30 cellular contexts compared by ENCODE assay signal in genomic region chrX:76957485-76957884, GRCh38.
"Had no signal": no experiment of that assay in that cellular context is flagged by ENCODE, and none has a peak within 500 bp of the region (broad histone marks: within the 10 kb centered on the region; RNA-seq: fewer than 3 reads in every experiment).

No MANE protein-coding gene starts in this region.

- H3K4me1 ChIP-seq: adrenal gland, ascending aorta, body of pancreas, breast epithelium had no signal

- DNase-seq: activated effector memory CD4-positive, alpha-beta T cell treated with anti-CD3 and anti-CD28 coated beads, Interleukin-2, amount 50 U/mL, for 16 hours; activated effector memory CD4-positive, alpha-beta T cell treated with Interleukin-2 at 50 U/mL for 16 hours; activated gamma-delta T cell; activated gamma-delta T cell treated with Interleukin-2 at 50 U/mL for 16 hours; activated naive CD4-positive, alpha-beta T cell; activated naive CD4-positive, alpha-beta T cell treated with anti-CD3 and anti-CD28 coated beads for 36 hours; activated naive CD4-positive, alpha-beta T cell treated with anti-CD3 and anti-CD28 coated beads, Interleukin-2, amount 10 ng/mL, durations not matched to agents 7 days and 5 days; activated naive CD4-positive, alpha-beta T cell treated with anti-CD3 and anti-CD28 coated beads, Interleukin-2, amount 50 U/mL, for 16 hours; activated naive CD4-positive, alpha-beta T cell treated with Interleukin-2 at 50 U/mL for 16 hours; activated naive CD8-positive, alpha-beta T cell treated with anti-CD3 and anti-CD28 coated beads for 36 hours; activated naive CD8-positive, alpha-beta T cell treated with anti-CD3 and anti-CD28 coated beads, Interleukin-2, amount 10 ng/mL, durations not matched to agents 7 days and 5 days; activated naive CD8-positive, alpha-beta T cell treated with anti-CD3 and anti-CD28 coated beads, Interleukin-2, amount 50 U/mL, for 24 hours; activated T-cell treated with anti-CD3 and anti-CD28 coated beads, Interleukin-2, amount 50 U/mL, for 1 hour; activated T-cell treated with anti-CD3 and anti-CD28 coated beads, Interleukin-2, amount 50 U/mL, for 24 hours; activated T-cell treated with anti-CD3 and anti-CD28 coated beads, Interleukin-2, amount 50 U/mL, for 4 hours; activated T-cell treated with anti-CD3 and anti-CD28 coated beads, Interleukin-2, amount 50 U/mL, for 48 hours; activated T-cell treated with anti-CD3 and anti-CD28 coated beads, Interleukin-2, amount 50 U/mL, for 72 hours; adrenal gland; amniotic stem cell; amygdala; anterior cingulate cortex; aorta; body of pancreas; brain microvascular endothelial cell; caudate nucleus; central memory CD4-positive, alpha-beta T cell; cerebellar nuclear complex had no signal

- H3K36me3 ChIP-seq: adrenal gland, ascending aorta, brain microvascular endothelial cell, breast epithelium, cardiac muscle cell had no signal

- H3K27me3 ChIP-seq: ascending aorta, body of pancreas, brain microvascular endothelial cell, cardiac muscle cell had no signal

- H3K27ac ChIP-seq: adrenal gland, ascending aorta, body of pancreas, brain microvascular endothelial cell, breast epithelium, cardiac muscle cell had no signal

- H3K9me3 ChIP-seq: adrenal gland, body of pancreas had no signal

- H3K4me3 ChIP-seq: adrenal gland, ascending aorta, body of pancreas, breast epithelium, cardiac muscle cell had no signal
